Comparison of ENCODE assay signal across 1 cellular context in genomic region chr15:54772663-54773062, GRCh38.
TF ChIP-seq lines count a peak whose summit lies in the region.

No MANE protein-coding gene starts in this region.

TF ChIP-seq in GM23338, 12 proteins besides CTCF, POLR2A, EP300 and RAD21 (continued from another document):
- TF ChIP-seq, protein P1, sequence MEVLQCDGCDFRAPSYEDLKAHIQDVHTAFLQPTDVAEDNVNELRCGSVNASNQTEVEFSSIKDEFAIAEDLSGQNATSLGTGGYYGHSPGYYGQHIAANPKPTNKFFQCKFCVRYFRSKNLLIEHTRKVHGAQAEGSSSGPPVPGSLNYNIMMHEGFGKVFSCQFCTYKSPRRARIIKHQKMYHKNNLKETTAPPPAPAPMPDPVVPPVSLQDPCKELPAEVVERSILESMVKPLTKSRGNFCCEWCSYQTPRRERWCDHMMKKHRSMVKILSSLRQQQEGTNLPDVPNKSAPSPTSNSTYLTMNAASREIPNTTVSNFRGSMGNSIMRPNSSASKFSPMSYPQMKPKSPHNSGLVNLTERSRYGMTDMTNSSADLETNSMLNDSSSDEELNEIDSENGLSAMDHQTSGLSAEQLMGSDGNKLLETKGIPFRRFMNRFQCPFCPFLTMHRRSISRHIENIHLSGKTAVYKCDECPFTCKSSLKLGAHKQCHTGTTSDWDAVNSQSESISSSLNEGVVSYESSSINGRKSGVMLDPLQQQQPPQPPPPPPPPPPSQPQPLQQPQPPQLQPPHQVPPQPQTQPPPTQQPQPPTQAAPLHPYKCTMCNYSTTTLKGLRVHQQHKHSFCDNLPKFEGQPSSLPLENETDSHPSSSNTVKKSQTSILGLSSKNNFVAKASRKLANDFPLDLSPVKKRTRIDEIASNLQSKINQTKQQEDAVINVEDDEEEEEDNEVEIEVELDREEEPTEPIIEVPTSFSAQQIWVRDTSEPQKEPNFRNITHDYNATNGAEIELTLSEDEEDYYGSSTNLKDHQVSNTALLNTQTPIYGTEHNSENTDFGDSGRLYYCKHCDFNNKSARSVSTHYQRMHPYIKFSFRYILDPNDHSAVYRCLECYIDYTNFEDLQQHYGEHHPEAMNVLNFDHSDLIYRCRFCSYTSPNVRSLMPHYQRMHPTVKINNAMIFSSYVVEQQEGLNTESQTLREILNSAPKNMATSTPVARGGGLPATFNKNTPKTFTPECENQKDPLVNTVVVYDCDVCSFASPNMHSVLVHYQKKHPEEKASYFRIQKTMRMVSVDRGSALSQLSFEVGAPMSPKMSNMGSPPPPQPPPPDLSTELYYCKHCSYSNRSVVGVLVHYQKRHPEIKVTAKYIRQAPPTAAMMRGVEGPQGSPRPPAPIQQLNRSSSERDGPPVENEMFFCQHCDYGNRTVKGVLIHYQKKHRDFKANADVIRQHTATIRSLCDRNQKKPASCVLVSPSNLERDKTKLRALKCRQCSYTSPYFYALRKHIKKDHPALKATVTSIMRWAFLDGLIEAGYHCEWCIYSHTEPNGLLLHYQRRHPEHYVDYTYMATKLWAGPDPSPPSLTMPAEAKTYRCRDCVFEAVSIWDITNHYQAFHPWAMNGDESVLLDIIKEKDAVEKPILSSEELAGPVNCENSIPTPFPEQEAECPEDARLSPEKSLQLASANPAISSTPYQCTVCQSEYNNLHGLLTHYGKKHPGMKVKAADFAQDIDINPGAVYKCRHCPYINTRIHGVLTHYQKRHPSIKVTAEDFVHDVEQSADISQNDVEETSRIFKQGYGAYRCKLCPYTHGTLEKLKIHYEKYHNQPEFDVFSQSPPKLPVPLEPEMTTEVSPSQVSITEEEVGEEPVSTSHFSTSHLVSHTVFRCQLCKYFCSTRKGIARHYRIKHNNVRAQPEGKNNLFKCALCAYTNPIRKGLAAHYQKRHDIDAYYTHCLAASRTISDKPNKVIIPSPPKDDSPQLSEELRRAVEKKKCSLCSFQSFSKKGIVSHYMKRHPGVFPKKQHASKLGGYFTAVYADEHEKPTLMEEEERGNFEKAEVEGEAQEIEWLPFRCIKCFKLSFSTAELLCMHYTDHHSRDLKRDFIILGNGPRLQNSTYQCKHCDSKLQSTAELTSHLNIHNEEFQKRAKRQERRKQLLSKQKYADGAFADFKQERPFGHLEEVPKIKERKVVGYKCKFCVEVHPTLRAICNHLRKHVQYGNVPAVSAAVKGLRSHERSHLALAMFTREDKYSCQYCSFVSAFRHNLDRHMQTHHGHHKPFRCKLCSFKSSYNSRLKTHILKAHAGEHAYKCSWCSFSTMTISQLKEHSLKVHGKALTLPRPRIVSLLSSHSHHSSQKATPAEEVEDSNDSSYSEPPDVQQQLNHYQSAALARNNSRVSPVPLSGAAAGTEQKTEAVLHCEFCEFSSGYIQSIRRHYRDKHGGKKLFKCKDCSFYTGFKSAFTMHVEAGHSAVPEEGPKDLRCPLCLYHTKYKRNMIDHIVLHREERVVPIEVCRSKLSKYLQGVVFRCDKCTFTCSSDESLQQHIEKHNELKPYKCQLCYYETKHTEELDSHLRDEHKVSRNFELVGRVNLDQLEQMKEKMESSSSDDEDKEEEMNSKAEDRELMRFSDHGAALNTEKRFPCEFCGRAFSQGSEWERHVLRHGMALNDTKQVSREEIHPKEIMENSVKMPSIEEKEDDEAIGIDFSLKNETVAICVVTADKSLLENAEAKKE (CRISPR knock-in tag; IDR thresholded peaks at IDR 0.05): no peak; the same call in 1 of the 2 replicates
- TF ChIP-seq, protein P2, sequence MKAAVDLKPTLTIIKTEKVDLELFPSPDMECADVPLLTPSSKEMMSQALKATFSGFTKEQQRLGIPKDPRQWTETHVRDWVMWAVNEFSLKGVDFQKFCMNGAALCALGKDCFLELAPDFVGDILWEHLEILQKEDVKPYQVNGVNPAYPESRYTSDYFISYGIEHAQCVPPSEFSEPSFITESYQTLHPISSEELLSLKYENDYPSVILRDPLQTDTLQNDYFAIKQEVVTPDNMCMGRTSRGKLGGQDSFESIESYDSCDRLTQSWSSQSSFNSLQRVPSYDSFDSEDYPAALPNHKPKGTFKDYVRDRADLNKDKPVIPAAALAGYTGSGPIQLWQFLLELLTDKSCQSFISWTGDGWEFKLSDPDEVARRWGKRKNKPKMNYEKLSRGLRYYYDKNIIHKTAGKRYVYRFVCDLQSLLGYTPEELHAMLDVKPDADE (IDR thresholded peaks at IDR 0.05): no peak
- TF ChIP-seq ZNF331 (CRISPR knock-in tag; IDR thresholded peaks at IDR 0.05; ENCODE audit: low read depth) (no peak), JUNB (IDR thresholded peaks at IDR 0.05; ENCODE audit: unreplicated experiment) (no peak), STAT1 (IDR thresholded peaks at IDR 0.05; ENCODE audit: unreplicated experiment) (no peak)
